13 cellular contexts compared by ENCODE assay signal in the genomic region with DNA sequence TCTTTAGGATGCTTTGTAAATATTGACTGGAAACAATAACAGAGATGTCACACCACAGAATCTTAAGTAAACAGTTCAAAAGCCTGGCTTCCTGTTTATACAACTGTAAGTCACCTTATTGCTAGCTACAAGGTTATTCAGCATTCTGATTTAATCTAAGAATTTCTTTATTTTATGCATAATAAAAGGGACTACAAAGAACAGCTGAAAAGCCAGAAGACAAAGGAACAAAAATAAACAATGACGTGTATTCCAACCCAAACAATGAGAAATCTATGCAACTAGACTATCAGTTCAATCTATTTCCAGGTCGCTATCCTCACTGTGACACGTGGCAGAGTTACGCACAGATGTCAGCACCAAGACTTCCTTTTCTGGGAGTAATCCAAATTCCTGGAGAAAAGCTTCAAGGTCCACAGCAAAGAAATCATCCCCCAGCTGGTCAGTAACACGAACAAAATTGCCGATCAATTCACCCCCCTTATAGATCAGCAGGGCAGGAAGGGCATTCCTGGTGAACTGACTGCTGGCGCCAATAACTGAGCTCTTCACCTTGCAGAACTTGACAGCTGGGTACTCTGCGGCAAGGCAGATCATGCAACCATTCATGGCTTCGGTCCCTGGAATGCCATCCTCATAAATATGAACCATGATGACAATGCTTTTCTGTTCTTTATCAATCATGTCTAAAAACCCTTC. TPM values are rescaled to one million over a fixed set of nuclear protein-coding genes. Genes with fewer than 3 reads are reported as not detected.
DNase-seq lines count a peak whose midpoint lies in the region; ATAC-seq and TF ChIP-seq lines count a peak whose summit lies in the region.
"Had no signal": no experiment of that assay in that cellular context is flagged by ENCODE, and none has a peak within 500 bp of the region (broad histone marks: within the 10 kb centered on the region; RNA-seq: fewer than 3 reads in every experiment).

No MANE protein-coding gene starts in this region.

- peaks cover 28% of the 10 kb centered on the region for H3K36me3 ChIP-seq in CD8-positive, alpha-beta memory T cell (ENCODE audit: insufficient read depth, low read length)
- H3K36me3 ChIP-seq in esophagus squamous epithelium = peaks cover 0 to 80% (median 9%) of the 10 kb centered on the region in 3 donors

- POLR2A ChIA-PET in CD8-positive, alpha-beta memory T cell (lab: Charles Lee) = interaction anchor here (0.7 kb wide), 1 partner anchor 13 kb away, joined by 4 read pairs; no protein-coding TSS in a partner anchor

- H3K27ac Mint-ChIP-seq in CD8-positive, alpha-beta memory T cell = peak overlapping the region in 6 of 8 donors; percentile 27 to 73 (median 61)
- H3K27ac Mint-ChIP-seq in progenitor cell of endocrine pancreas = peak overlapping the region; percentile 77
- H3K27ac Mint-ChIP-seq: brain had no signal

- no peak for DNase-seq in CD8-positive, alpha-beta memory T cell
- no peak for DNase-seq in esophagus squamous epithelium (lab: John Stamatoyannopoulos, UW)
- DNase-seq in progenitor cell of endocrine pancreas (ENCODE audit: low spot score, unreplicated experiment) = no peak
- DNase-seq in C1 segment of cervical spinal cord (lab: John Stamatoyannopoulos, UW) = no peak
- no peak for DNase-seq in occipital lobe (lab: John Stamatoyannopoulos, UW)
- DNase-seq: KG1, NCI-H446 treated with DMSO at 0.1 percent for 48 hours had no signal

- H3K9me3 Mint-ChIP-seq in CD8-positive, alpha-beta memory T cell = no peaks in the 10 kb centered on the region
- H3K9me3 Mint-ChIP-seq in progenitor cell of endocrine pancreas (ENCODE audit: low read depth) = no peaks in the 10 kb centered on the region
- H3K9me3 Mint-ChIP-seq: brain had no signal

- no peak overlapping the region for H3K27ac ChIP-seq in CD8-positive, alpha-beta memory T cell (ENCODE audit: low read depth, low read length)
- peak overlapping the region in 3 of 4 donors; percentile 0 to 62 (median 47) for H3K27ac ChIP-seq in esophagus squamous epithelium

- H3K4me3 Mint-ChIP-seq in CD8-positive, alpha-beta memory T cell = peak overlapping the region in 2 of 7 donors; percentile 1 to 58
- H3K4me3 Mint-ChIP-seq in progenitor cell of endocrine pancreas (ENCODE audit: low read depth) = no peak overlapping the region
- H3K4me3 Mint-ChIP-seq: brain had no signal

- no peaks in the 10 kb centered on the region for H3K27me3 Mint-ChIP-seq in CD8-positive, alpha-beta memory T cell
- no peaks in the 10 kb centered on the region for H3K27me3 Mint-ChIP-seq in progenitor cell of endocrine pancreas
- H3K27me3 Mint-ChIP-seq: brain had no signal

- 55 to 69% methylated on average over 9 of the region's 9 CpGs for WGBS in esophagus squamous epithelium, 2 donors

- no peak for TF ChIP-seq CTCF in esophagus squamous epithelium (IDR thresholded peaks at IDR 0.05)
- TF ChIP-seq CTCF in progenitor cell of endocrine pancreas (IDR thresholded peaks at IDR 0.05; ENCODE audit: unreplicated experiment) = no peak

- peaks cover 52 to 69% (median 67%) of the 10 kb centered on the region in 3 donors for H3K4me1 Mint-ChIP-seq in CD8-positive, alpha-beta memory T cell
- H3K4me1 Mint-ChIP-seq in progenitor cell of endocrine pancreas (ENCODE audit: low read depth) = peaks cover 8% of the 10 kb centered on the region

- H3K9me3 ChIP-seq in CD8-positive, alpha-beta memory T cell (ENCODE audit: low read length) = no peaks in the 10 kb centered on the region
- no peaks in the 10 kb centered on the region for H3K9me3 ChIP-seq in esophagus squamous epithelium

- H3K36me3 Mint-ChIP-seq in CD8-positive, alpha-beta memory T cell = peaks cover 0 to 62% (median 19%) of the 10 kb centered on the region in 3 donors
- peaks cover 23% of the 10 kb centered on the region for H3K36me3 Mint-ChIP-seq in progenitor cell of endocrine pancreas (ENCODE audit: insufficient read depth)

- H3K4me1 ChIP-seq in CD8-positive, alpha-beta memory T cell (ENCODE audit: insufficient read depth, low read length) = peaks cover 22% of the 10 kb centered on the region
- H3K4me1 ChIP-seq in esophagus squamous epithelium = peaks cover 4 to 58% (median 7%) of the 10 kb centered on the region in 3 donors

- H3K4me3 ChIP-seq in CD8-positive, alpha-beta memory T cell (ENCODE audit: low read length) = no peak overlapping the region
- H3K4me3 ChIP-seq in esophagus squamous epithelium = no peak overlapping the region

- no peak for ATAC-seq in HG02973 (IDR thresholded peaks at IDR 0.05; ENCODE audit: unreplicated experiment)
- no peak for ATAC-seq in HG02885 (IDR thresholded peaks at IDR 0.05; ENCODE audit: poor library complexity, unreplicated experiment)

- CTCF ChIA-PET in CD8-positive, alpha-beta memory T cell (lab: Charles Lee) = interaction anchor here (0.9 to 1.4 kb wide), 2 partner anchors 8 to 9 kb away, joined by 3 to 4 read pairs; partner anchors contain the start of gene PDCL

- H3K27me3 ChIP-seq in CD8-positive, alpha-beta memory T cell (ENCODE audit: insufficient read depth, low read length, poor library complexity, severe bottlenecking) = no peaks in the 10 kb centered on the region
- no peaks in the 10 kb centered on the region for H3K27me3 ChIP-seq in esophagus squamous epithelium

- TF ChIP-seq POLR2A in esophagus squamous epithelium (IDR thresholded peaks at IDR 0.05) = no peak

- intact Hi-C loops in esophagus squamous epithelium (cut with DNase I) = no loop called here

TF ChIP-seq in PFSK-1, 5 proteins besides CTCF, POLR2A, EP300 and RAD21:
- no peak for TF ChIP-seq POLR2AphosphoS5 (IDR thresholded peaks at IDR 0.05; ENCODE audit: low read depth, low read length)
- peak; percentile 51; the same call in 1 of the 2 replicates for TF ChIP-seq SIN3A (IDR thresholded peaks at IDR 0.05; ENCODE audit: borderline replicate concordance, insufficient read depth, low read length)

RNA-seq across cellular contexts. Expression of gene PDCL, which starts 8.4 kb away (rescaled TPM):
- total RNA-seq in CD8-positive, alpha-beta memory T cell = 10 to 100 TPM; 18.2 to 18.7 TPM
- 9.8 TPM for polyA plus RNA-seq in CD8-positive, alpha-beta memory T cell
- polyA plus RNA-seq in PFSK-1 (2012; ENCODE audit: insufficient read length, low read depth) = 16.3 TPM
- total RNA-seq in esophagus squamous epithelium (10 to 100 TPM in 3 of 4 donors, 1 to 10 TPM in 1; 9.7 to 17.0 (median 14.3) TPM), progenitor cell of endocrine pancreas (31.2 and 33.3 TPM in 2 replicates), occipital lobe (72.2 TPM)

RNA-seq across cellular contexts. Expression of gene OR1K1, which starts 20.0 kb away (rescaled TPM):
- total RNA-seq in CD8-positive, alpha-beta memory T cell = not detected
- polyA plus RNA-seq in CD8-positive, alpha-beta memory T cell = not detected
- polyA plus RNA-seq in PFSK-1 (2012; ENCODE audit: insufficient read length, low read depth) = not detected
- total RNA-seq in esophagus squamous epithelium = not detected
- total RNA-seq in progenitor cell of endocrine pancreas = not detected in 2 replicates
- total RNA-seq in occipital lobe = not detected
- total RNA-seq: activated CD8-positive, alpha-beta memory T cell treated with anti-CD3 and anti-CD28 coated beads for 36 hours had no signal
- polyA plus RNA-seq: thymus had no signal

RNA-seq across cellular contexts. Expression of gene OR5C1, which starts 31.2 kb away (rescaled TPM):
- total RNA-seq in CD8-positive, alpha-beta memory T cell = not detected
- polyA plus RNA-seq in CD8-positive, alpha-beta memory T cell = not detected
- polyA plus RNA-seq in PFSK-1 (2012; ENCODE audit: insufficient read length, low read depth) = not detected
- total RNA-seq in esophagus squamous epithelium = not detected
- total RNA-seq in progenitor cell of endocrine pancreas = not detected in 2 replicates
- not detected for total RNA-seq in occipital lobe
- total RNA-seq: activated CD8-positive, alpha-beta memory T cell treated with anti-CD3 and anti-CD28 coated beads for 36 hours had no signal
